In genomic region chr7:37683263-37684120, GRCh38 we compare ENCODE assay signal across 10 cellular contexts. TPM values are rescaled to one million over a fixed set of nuclear protein-coding genes. Genes with fewer than 3 reads are reported as not detected.
DNase-seq lines count a peak whose midpoint lies in the region; ATAC-seq lines count a peak whose summit lies in the region.
"Had no signal": no experiment of that assay in that cellular context is flagged by ENCODE, and none has a peak within 500 bp of the region (broad histone marks: within the 10 kb centered on the region; RNA-seq: fewer than 3 reads in every experiment).

Gene GPR141, plus strand, starts transcription at chr7:37683766. Its CDS starts 56,628 bp downstream, at chr7:37740394.

- H3K9me3 Mint-ChIP-seq in activated T-cell treated with anti-CD3 and anti-CD28 coated beads, Interleukin-2, amount 50 U/mL, for 24 hours = no peaks in the 10 kb centered on the region

- H3K4me1 Mint-ChIP-seq in activated T-cell treated with anti-CD3 and anti-CD28 coated beads, Interleukin-2, amount 50 U/mL, for 24 hours (ENCODE audit: low read depth) = no peaks in the 10 kb centered on the region

- H3K36me3 Mint-ChIP-seq in activated T-cell treated with anti-CD3 and anti-CD28 coated beads, Interleukin-2, amount 50 U/mL, for 24 hours (ENCODE audit: low read depth) = no peaks in the 10 kb centered on the region

- DNase-seq in NCI-H187 (lab: John Stamatoyannopoulos, UW) = peak; percentile 36 to 66
- DNase-seq in kidney glomerular epithelial cell (lab: John Stamatoyannopoulos, UW) = peak; percentile 65
- no peak for DNase-seq in EL
- no peak for DNase-seq in ureter (ENCODE audit: low spot score)
- no peak for DNase-seq in NCI-H1694 treated with DMSO at 0.1 percent for 48 hours (lab: John Stamatoyannopoulos, UW)
- DNase-seq in activated T-cell treated with anti-CD3 and anti-CD28 coated beads, Interleukin-2, amount 50 U/mL, for 24 hours = no peak

- ATAC-seq in GM18868 (IDR thresholded peaks at IDR 0.05; ENCODE audit: unreplicated experiment) = peak; percentile 92
- peak; percentile 86 for ATAC-seq in HG02623 (IDR thresholded peaks at IDR 0.05; ENCODE audit: unreplicated experiment)

- peaks cover 13% of the 10 kb centered on the region for H3K27me3 Mint-ChIP-seq in activated T-cell treated with anti-CD3 and anti-CD28 coated beads, Interleukin-2, amount 50 U/mL, for 24 hours

- no peak within 1 kb of the TSS for H3K4me3 Mint-ChIP-seq in activated T-cell treated with anti-CD3 and anti-CD28 coated beads, Interleukin-2, amount 50 U/mL, for 24 hours

- no peak within 1 kb of the TSS for H3K27ac Mint-ChIP-seq in activated T-cell treated with anti-CD3 and anti-CD28 coated beads, Interleukin-2, amount 50 U/mL, for 24 hours

RNA-seq across cellular contexts. Expression of gene GPR141, which starts in this region (rescaled TPM):
- 0.81 TPM for total RNA-seq in ureter
- total RNA-seq: fibroblast of lung, NCI-H460 had no signal

Comparison
In these comparisons a context has a peak if more than half of its experiments do, and no peak if none do; other contexts are left out.
1. DNase-seq: peak in NCI-H187 (2 of 2) and kidney glomerular epithelial cell (single experiment); none in EL (single experiment), ureter (single experiment), NCI-H1694 treated with DMSO at 0.1 percent for 48 hours (single experiment) and activated T-cell treated with anti-CD3 and anti-CD28 coated beads, Interleukin-2, amount 50 U/mL, for 24 hours (single experiment).